Comparison of ENCODE assay signal across 8 cellular contexts in the genomic region with DNA sequence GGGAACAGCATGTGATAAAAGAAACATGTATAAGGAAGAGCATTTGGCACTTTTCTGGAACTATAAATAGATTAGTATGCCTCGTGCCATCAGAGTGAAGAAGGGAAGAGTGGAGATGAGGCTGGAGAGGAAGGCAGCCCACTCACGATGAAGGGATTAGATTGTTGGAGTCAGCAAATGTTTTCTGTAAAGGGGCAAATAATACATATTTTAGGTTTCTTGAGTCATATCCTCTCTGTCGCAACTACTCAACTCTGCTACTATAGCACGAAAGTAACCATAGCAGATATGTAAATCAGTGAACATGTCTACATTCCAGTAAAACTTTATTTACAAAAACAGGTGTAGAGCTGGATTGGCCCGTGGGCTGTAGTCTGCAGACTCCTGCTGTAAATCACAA.
A peak's percentile ranks its signal among the peaks of the same experiment; 100 is the strongest.
DNase-seq lines count a peak whose midpoint lies in the region; ATAC-seq and TF ChIP-seq lines count a peak whose summit lies in the region.

No MANE protein-coding gene starts in this region.

- TF ChIP-seq CTCF in Caco-2 (IDR thresholded peaks at IDR 0.05; ENCODE audit: insufficient read depth in 1 of 2, low read depth in 1 of 2, low read length in 1 of 2, severe bottlenecking in 1 of 2, unreplicated experiment in 1 of 2) (no peak), choroid plexus epithelial cell (conservative IDR thresholded peaks at IDR 0.05; ENCODE audit: low read depth, low read length) (no peak), omental fat pad (IDR thresholded peaks at IDR 0.05) (no peak)

- no TSS peak for BruUV-seq in Caco-2 (replicated peaks; lab: Mats Ljungman, UMichigan)

- no peak for DNase-seq in Caco-2
- peak; percentile 66 for DNase-seq in MV-4-11 (lab: John Stamatoyannopoulos, UW)
- DNase-seq in choroid plexus epithelial cell (ENCODE audit: low read depth): peak; percentile 68
- DNase-seq in omental fat pad (ENCODE audit: low spot score): no peak
- no peak for DNase-seq in T-cell
- no peak for DNase-seq in NCI-H1092 (lab: John Stamatoyannopoulos, UW)

- intact Hi-C loops in Caco-2 (cut with micrococcal nuclease; ENCODE audit: unreplicated experiment): loop anchor here (1.0 to 10.0 kb wide), 6 partner anchors 19 to 218 kb away; no protein-coding TSS in a partner anchor

- H3K27ac Mint-ChIP-seq in Caco-2 (ENCODE audit: unreplicated experiment) (peak overlapping the region; percentile 65), T-cell (no peak overlapping the region)

- H3K27me3 ChIP-seq in Caco-2 (replicated peaks; ENCODE audit: control insufficient read depth, insufficient read depth, low read length): no peaks in the 10 kb centered on the region

- H3K4me3 Mint-ChIP-seq in Caco-2 (ENCODE audit: unreplicated experiment): no peak overlapping the region
- H3K4me3 Mint-ChIP-seq in T-cell: no peak overlapping the region

- H3K27me3 Mint-ChIP-seq in Caco-2 (ENCODE audit: insufficient read depth, unreplicated experiment): no peaks in the 10 kb centered on the region
- peaks cover 31 to 33% of the 10 kb centered on the region in 2 donors for H3K27me3 Mint-ChIP-seq in T-cell

- POLR2A ChIA-PET in Caco-2 (lab: Charles Lee) (no interaction called here), T-cell (lab: Charles Lee) (no interaction called here)

- ATAC-seq in omental fat pad (ENCODE audit: low FRiP score): peak; percentile 33
- no peak for ATAC-seq in HG03571 (IDR thresholded peaks at IDR 0.05; ENCODE audit: unreplicated experiment)
- ATAC-seq in T-cell (replicated peaks in 1 of 4): no peak
- no peak for ATAC-seq in GM21619 (IDR thresholded peaks at IDR 0.05; ENCODE audit: unreplicated experiment)

- H3K4me1 Mint-ChIP-seq in Caco-2 (ENCODE audit: low read depth, unreplicated experiment) (peaks cover 41% of the 10 kb centered on the region), T-cell (peaks cover 5 to 8% (median 7%) of the 10 kb centered on the region in 3 donors)

- H3K9me3 Mint-ChIP-seq in Caco-2 (ENCODE audit: unreplicated experiment): peaks cover 30% of the 10 kb centered on the region
- no peaks in the 10 kb centered on the region for H3K9me3 Mint-ChIP-seq in T-cell

- H3K36me3 ChIP-seq in Caco-2 (ENCODE audit: control insufficient read depth, insufficient read depth, low read length): no peaks in the 10 kb centered on the region

- H3K4me3 ChIP-seq in Caco-2 (ENCODE audit: low read depth, low read length): no peak overlapping the region
- peak overlapping the region; percentile 27 for H3K4me3 ChIP-seq in choroid plexus epithelial cell (ENCODE audit: low read depth, low read length)

- H3K9me3 ChIP-seq in Caco-2: no peaks in the 10 kb centered on the region

- H3K4me1 ChIP-seq in Caco-2: peaks cover 23% of the 10 kb centered on the region

- CTCF ChIA-PET in Caco-2 (lab: Charles Lee): interaction anchor here (0.6 to 2.3 kb wide), 13 partner anchors 19 to 219 kb away, joined by 3 to 17 read pairs (median 4); no protein-coding TSS in a partner anchor
- CTCF ChIA-PET in T-cell (lab: Charles Lee): interaction anchor here (0.5 to 8.7 kb wide), 30 partner anchors 9 to 634 kb away, joined by 3 to 117 read pairs (median 4); no protein-coding TSS in a partner anchor

- H3K36me3 Mint-ChIP-seq in Caco-2 (ENCODE audit: insufficient read depth, unreplicated experiment) (no peaks in the 10 kb centered on the region), T-cell (no peaks in the 10 kb centered on the region)

Comparison
In these comparisons a context has a peak if more than half of its experiments do, and no peak if none do; other contexts are left out.
1. DNase-seq: peak in MV-4-11 (single experiment) and choroid plexus epithelial cell (single experiment); none in Caco-2 (0 of 2), omental fat pad (single experiment), T-cell (0 of 34) and NCI-H1092 (single experiment).